14 cellular contexts compared by ENCODE assay signal in the genomic region with DNA sequence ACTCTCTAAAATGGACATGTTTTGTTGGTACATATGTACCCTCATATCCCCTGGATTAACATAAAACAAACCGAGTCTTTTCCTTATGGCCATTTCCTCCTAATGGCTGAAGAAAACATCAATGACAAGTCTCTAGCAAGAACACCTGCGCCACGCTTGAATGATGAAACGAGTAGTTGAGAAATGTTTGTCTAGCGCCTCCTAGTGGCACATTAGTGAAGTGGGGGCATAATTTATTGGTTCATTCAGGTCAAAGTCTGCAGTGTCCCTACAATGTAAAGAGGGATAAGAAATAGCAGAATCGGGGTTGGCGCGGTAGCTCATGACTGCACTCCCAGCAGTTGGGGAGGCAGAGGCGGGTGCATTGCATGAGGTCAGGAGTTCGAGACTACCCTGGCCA.
DNase-seq lines count a peak whose midpoint lies in the region; ATAC-seq, FAIRE-seq and TF ChIP-seq lines count a peak whose summit lies in the region.
"Had no signal": no experiment of that assay in that cellular context is flagged by ENCODE, and none has a peak within 500 bp of the region (broad histone marks: within the 10 kb centered on the region; RNA-seq: fewer than 3 reads in every experiment).

No MANE protein-coding gene starts in this region.

- intact Hi-C loops in body of pancreas (cut with DNase I) (no loop called here), Right ventricle myocardium superior (cut with DNase I) (no loop called here)

- H3K36me3 ChIP-seq in body of pancreas (replicated peaks in 1 of 2; ENCODE audit: insufficient read depth in 1 of 2, low read depth in 2 of 2), result no peaks in the 10 kb centered on the region
- H3K36me3 ChIP-seq: heart right ventricle had no signal

- H3K4me1 ChIP-seq in body of pancreas, result no peaks in the 10 kb centered on the region
- H3K4me1 ChIP-seq: heart right ventricle, parathyroid adenoma had no signal

- CTCF ChIA-PET in activated CD8-positive, alpha-beta memory T cell treated with anti-CD3 and anti-CD28 coated beads, Interleukin-2, amount 10 ng/mL, durations not matched to agents 7 days and 5 days (lab: Charles Lee), result no interaction called here

- TF ChIP-seq POLR2A in body of pancreas (IDR thresholded peaks at IDR 0.05) (no peak), GM12892 (IDR thresholded peaks at IDR 0.05; ENCODE audit: low read depth, low read length) (no peak)

- peaks cover 2% of the 10 kb centered on the region for H3K4me1 Mint-ChIP-seq in activated CD8-positive, alpha-beta memory T cell treated with anti-CD3 and anti-CD28 coated beads, Interleukin-2, amount 10 ng/mL, durations not matched to agents 7 days and 5 days

- 19 to 27% methylated on average over 8 to 10 of the region's 10 CpGs for WGBS in body of pancreas, 2 donors

- DNase-seq in activated CD8-positive, alpha-beta memory T cell treated with anti-CD3 and anti-CD28 coated beads, Interleukin-2, amount 10 ng/mL, durations not matched to agents 7 days and 5 days, result peak; percentile 44
- no peak for DNase-seq in activated CD8-positive, alpha-beta memory T cell treated with anti-CD3 and anti-CD28 coated beads, Interleukin-2, amount 50 U/mL, for 4 hours
- DNase-seq in body of pancreas, result peak in 2 of 4 donors; percentile 19 to 20
- DNase-seq in stimulated activated CD4-positive, alpha-beta T cell treated with anti-CD3 and anti-CD28 coated beads, Interleukin-2, amount 100 ng/mL, for 24 hours, result peak; percentile 3 to 15
- DNase-seq in GM12892 (ENCODE audit: insufficient read length), result no peak
- no peak for DNase-seq in Right ventricle myocardium superior
- DNase-seq: HCEC 1CT, heart right ventricle, NCI-H524 treated with DMSO at 0.1 percent for 48 hours had no signal

- H3K27ac Mint-ChIP-seq in activated CD8-positive, alpha-beta memory T cell treated with anti-CD3 and anti-CD28 coated beads, Interleukin-2, amount 10 ng/mL, durations not matched to agents 7 days and 5 days, result no peak overlapping the region

- no peak overlapping the region for H3K27ac ChIP-seq in body of pancreas
- H3K27ac ChIP-seq: heart right ventricle, parathyroid adenoma, SK-N-MC had no signal

- no peaks in the 10 kb centered on the region for H3K27me3 Mint-ChIP-seq in activated CD8-positive, alpha-beta memory T cell treated with anti-CD3 and anti-CD28 coated beads, Interleukin-2, amount 10 ng/mL, durations not matched to agents 7 days and 5 days

- no peaks in the 10 kb centered on the region for H3K9me3 ChIP-seq in body of pancreas
- H3K9me3 ChIP-seq: heart right ventricle had no signal

- H3K4me3 Mint-ChIP-seq in activated CD8-positive, alpha-beta memory T cell treated with anti-CD3 and anti-CD28 coated beads, Interleukin-2, amount 10 ng/mL, durations not matched to agents 7 days and 5 days, result no peak overlapping the region

- H3K36me3 Mint-ChIP-seq in activated CD8-positive, alpha-beta memory T cell treated with anti-CD3 and anti-CD28 coated beads, Interleukin-2, amount 10 ng/mL, durations not matched to agents 7 days and 5 days, result no peaks in the 10 kb centered on the region

- no peak for FAIRE-seq in GM12892 (lab: Jason Lieb, UNC)

- no peaks in the 10 kb centered on the region for H3K9me3 Mint-ChIP-seq in activated CD8-positive, alpha-beta memory T cell treated with anti-CD3 and anti-CD28 coated beads, Interleukin-2, amount 10 ng/mL, durations not matched to agents 7 days and 5 days (ENCODE audit: low read depth)

- TF ChIP-seq CTCF in body of pancreas (IDR thresholded peaks at IDR 0.05), result peak in 4 of 7 experiments; percentile 8 to 39 (median 36)

- no peak for ATAC-seq in activated CD8-positive, alpha-beta memory T cell treated with anti-CD3 and anti-CD28 coated beads, Interleukin-2, amount 10 ng/mL, durations not matched to agents 7 days and 5 days
- ATAC-seq in HG03565 (IDR thresholded peaks at IDR 0.05; ENCODE audit: unreplicated experiment) (peak; percentile 41), body of pancreas (no peak), Right ventricle myocardium superior (ENCODE audit: poor library complexity) (no peak), GM21526 (IDR thresholded peaks at IDR 0.05; ENCODE audit: low FRiP score, unreplicated experiment) (no peak)
- ATAC-seq: heart right ventricle had no signal

- H3K4me3 ChIP-seq in body of pancreas, result no peak overlapping the region
- H3K4me3 ChIP-seq: heart right ventricle, lung, SK-N-MC had no signal

- H3K27me3 ChIP-seq in body of pancreas, result no peaks in the 10 kb centered on the region
- H3K27me3 ChIP-seq: heart right ventricle had no signal

Comparison
In these comparisons a context has a peak if more than half of its experiments do, and no peak if none do; other contexts are left out.
1. DNase-seq: peak in activated CD8-positive, alpha-beta memory T cell treated with anti-CD3 and anti-CD28 coated beads, Interleukin-2, amount 10 ng/mL, durations not matched to agents 7 days and 5 days (single experiment) and stimulated activated CD4-positive, alpha-beta T cell treated with anti-CD3 and anti-CD28 coated beads, Interleukin-2, amount 100 ng/mL, for 24 hours (2 of 2); none in activated CD8-positive, alpha-beta memory T cell treated with anti-CD3 and anti-CD28 coated beads, Interleukin-2, amount 50 U/mL, for 4 hours (single experiment), GM12892 (single experiment) and Right ventricle myocardium superior (single experiment).